Comparison of ENCODE assay signal across 2 cellular contexts in the genomic region with DNA sequence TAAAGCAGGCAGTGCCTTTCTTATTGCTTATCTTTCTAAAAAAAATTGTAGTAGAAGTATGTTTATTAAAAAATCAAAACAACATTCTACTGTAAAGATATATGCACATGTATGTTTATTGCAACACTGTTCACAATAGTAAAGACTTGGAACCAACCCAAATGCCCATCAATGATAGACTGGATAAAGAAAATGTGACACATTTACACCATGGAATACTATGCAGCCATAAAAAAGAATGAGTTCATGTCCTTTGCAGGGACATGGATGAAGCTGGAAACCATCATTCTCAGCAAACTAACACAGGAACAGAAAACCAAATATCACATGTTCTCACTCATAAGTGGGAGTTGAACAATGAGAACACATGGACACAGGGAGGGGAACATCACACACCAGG. TPM values are rescaled to one million over a fixed set of nuclear protein-coding genes. Genes with fewer than 3 reads are reported as not detected.
A peak's percentile ranks its signal among the peaks of the same experiment; 100 is the strongest.
DNase-seq lines count a peak whose midpoint lies in the region; ATAC-seq, FAIRE-seq and TF ChIP-seq lines count a peak whose summit lies in the region.
"Not testable (repeated sequence)": the region's sequence is repeated elsewhere in the genome, so short reads cannot be mapped to it uniquely, and the experiment has no call there.

No MANE protein-coding gene starts in this region.

- H3K9ac ChIP-seq in K562 (ENCODE audit: insufficient read depth in 1 of 2, low read depth in 2 of 2, low read length in 2 of 2) = not testable (repeated sequence)

- intact Hi-C loops in K562 (cut with micrococcal nuclease) = not testable (repeated sequence)

- not testable (repeated sequence) for H3K9me1 ChIP-seq in K562 (ENCODE audit: control insufficient read depth, insufficient read depth, low read length)

- not testable (repeated sequence) for FAIRE-seq in K562 (lab: Jason Lieb, UNC)

- TF ChIP-seq CTCF in HEK293 (tag by site-specific recombination; IDR thresholded peaks at IDR 0.05); K562 (IDR thresholded peaks at IDR 0.05 in 2 of 3, conservative IDR thresholded peaks at IDR 0.05 in 1 of 3; ENCODE audit: insufficient read depth in 2 of 3, low read depth in 1 of 3, low read length in 3 of 3): not testable (repeated sequence)

- H3K4me1 ChIP-seq in HEK293 (ENCODE audit: control insufficient read depth, insufficient read depth, low read length) = not testable (repeated sequence)
- H3K4me1 ChIP-seq in K562 (replicated peaks in 1 of 2; ENCODE audit: control insufficient read depth in 2 of 2, insufficient read depth in 2 of 2, low read length in 2 of 2) = peaks cover 9 to 13% of the 10 kb centered on the region in 2 experiments

- ATAC-seq in K562 = not testable (repeated sequence)

- H3K36me3 ChIP-seq in HEK293 (ENCODE audit: control insufficient read depth in 2 of 2, insufficient read depth in 1 of 2, low read length in 2 of 2) = peaks cover 21 to 48% of the 10 kb centered on the region in 2 experiments
- H3K36me3 ChIP-seq in K562 (ENCODE audit: control insufficient read depth, insufficient read depth, low read length) = peaks cover 49% of the 10 kb centered on the region; the same call in 2 of the 3 replicates

- H3K4me2 ChIP-seq in K562 (ENCODE audit: insufficient read depth, low read length) = not testable (repeated sequence)

- not testable (repeated sequence) for TF ChIP-seq POLR2A in K562 (conservative IDR thresholded peaks at IDR 0.05)

- TF ChIP-seq RAD21 in K562 (CRISPR knock-in tag; conservative IDR thresholded peaks at IDR 0.05 in 1 of 2, IDR thresholded peaks at IDR 0.05 in 1 of 2) = not testable (repeated sequence)

- not testable (repeated sequence) for H3K27ac ChIP-seq in HEK293 (ENCODE audit: extremely low read depth, low read depth, low read length); K562 (ENCODE audit: extremely low read depth, low read depth, low read length)

- BruUV-seq in K562 (replicated peaks; lab: Mats Ljungman, UMichigan) = TSS peak; percentile 8

- DNase-seq in K562 (ENCODE audit: extremely low read depth in 1 of 4, low spot score in 3 of 4) = not testable (repeated sequence)

- TF ChIP-seq EP300 in K562 (IDR thresholded peaks at IDR 0.05; ENCODE audit: low read length) = not testable (repeated sequence)

- H3K27me3 ChIP-seq in K562 (ENCODE audit: control insufficient read depth in 2 of 2, insufficient read depth in 2 of 2, low read length in 2 of 2) = not testable (repeated sequence)

- POLR2A ChIA-PET in HEK293 (lab: Yijun Ruan, JAX) = interaction anchor here (0.6 kb wide), 1 partner anchor 40 kb away, joined by 3 read pairs; a partner anchor contains a TSS
- POLR2A ChIA-PET in K562 (lab: Yijun Ruan, JAX) = interaction anchor here (0.6 to 1.3 kb wide), 5 partner anchors 9 to 290 kb away, joined by 3 to 6 read pairs (median 3); no protein-coding TSS in a partner anchor

- not testable (repeated sequence) for H3K4me3 ChIP-seq in HEK293 (ENCODE audit: low read depth, low read length); K562

- H3K79me2 ChIP-seq in K562 (ENCODE audit: control insufficient read depth, insufficient read depth, low read length) = not testable (repeated sequence)

- in situ Hi-C loops in K562 (cut with MboI) = not testable (repeated sequence)

- not testable (repeated sequence) for H2AFZ ChIP-seq in K562 (ENCODE audit: low read depth, low read length)

- H3K9me3 ChIP-seq in HEK293 (ENCODE audit: control insufficient read depth, insufficient read depth, low read depth, low read length); K562 (replicated peaks; ENCODE audit: control insufficient read depth, insufficient read depth, low read depth, low read length): not testable (repeated sequence)

- CTCF ChIA-PET in HEK293 (lab: Yijun Ruan, JAX) = interaction anchor here (0.6 to 1.0 kb wide), 3 partner anchors 240 to 1272 kb away, joined by 3 read pairs; no protein-coding TSS in a partner anchor
- CTCF ChIA-PET in K562 (lab: Yijun Ruan, JAX; ENCODE audit: low intra/inter-chr PET ratio) = not testable (repeated sequence)

- not testable (repeated sequence) for H4K20me1 ChIP-seq in K562 (replicated peaks; ENCODE audit: control insufficient read depth, insufficient read depth, low read length)

TF ChIP-seq in HEK293, 187 proteins besides CTCF, POLR2A, EP300 and RAD21:
- TF ChIP-seq ZNF146 (tag by site-specific recombination; IDR thresholded peaks at IDR 0.05) = peak; percentile 84

TF ChIP-seq in K562, 482 proteins besides CTCF, POLR2A, EP300 and RAD21:
- TF ChIP-seq BCOR (IDR thresholded peaks at IDR 0.05) (0 out of 2 replicates have a peak, but pooled peaks have one; percentile 12), ZNF146 (CRISPR knock-in tag; IDR thresholded peaks at IDR 0.05; ENCODE audit: unreplicated experiment) (peak; percentile 72)

RNA-seq across cellular contexts. Expression of a gene that starts 39.7 kb away (rescaled TPM):
- total RNA-seq in K562 (2011; cell fraction: chromatin; rRNA removed; ENCODE audit: low replicate concordance) = 9.2 and 9.3 TPM in 2 replicates
- total RNA-seq in K562 (2011; cell fraction: nucleolus; rRNA removed) = 6.8 and 8.0 TPM in 2 replicates
- total RNA-seq in K562 (2011; cell fraction: nucleoplasm; rRNA removed) = 6.2 and 9.8 TPM in 2 replicates
- total RNA-seq in K562 (2014; rRNA removed) (1.3 and 1.5 TPM in 2 replicates), K562 (2014; rRNA removed; fragmentation: Illumina TruSeq; extraction: Trizol) (1.6 and 2.4 TPM in 2 replicates), K562 (2015; rRNA removed; fragmentation: Illumina TruSeq; extraction: Trizol) (3.3 and 4.0 TPM in 2 replicates), K562 (2021) (1.9 and 2.0 TPM in 2 replicates)
- polyA plus RNA-seq in K562 (2011; rRNA removed) (5.0 and 8.0 TPM in 2 replicates), K562 (2014; fragmentation: Illumina TruSeq; extraction: Trizol) (1.9 and 2.3 TPM in 2 replicates), K562 (2014; fragmentation: Nextera tagmentation; extraction: Ambion mirVana) (1 to 10 TPM; 1.8 to 1.9 TPM), K562 (2014; rRNA removed) (2.8 and 3.5 TPM in 2 replicates)
- polyA plus RNA-seq in K562 (2011; cell fraction: cytosol; rRNA removed) = 3.3 and 5.8 TPM in 2 replicates
- 3.6 and 5.0 TPM in 2 replicates for polyA plus RNA-seq in K562 (2011; cell fraction: nucleus; rRNA removed)
- polyA plus RNA-seq in K562 (2012) = 3.2 and 3.5 TPM in 2 replicates
- polyA minus RNA-seq in K562 (2011; rRNA and poly(A)+ RNA removed) = 3.4 and 4.8 TPM in 2 replicates
- 1.5 and 3.3 TPM in 2 replicates for polyA minus RNA-seq in K562 (2011; cell fraction: cytosol; rRNA and poly(A)+ RNA removed)
- 2.0 and 2.4 TPM in 2 replicates for polyA minus RNA-seq in K562 (2011; cell fraction: nucleus; rRNA and poly(A)+ RNA removed)

RNA-seq across cellular contexts. Expression of a gene that starts 40.1 kb away (rescaled TPM):
- 32.9 and 35.9 TPM in 2 replicates for total RNA-seq in K562 (2011; cell fraction: chromatin; rRNA removed; ENCODE audit: low replicate concordance)
- 16.1 and 18.0 TPM in 2 replicates for total RNA-seq in K562 (2011; cell fraction: nucleolus; rRNA removed)
- 22.4 and 25.4 TPM in 2 replicates for total RNA-seq in K562 (2011; cell fraction: nucleoplasm; rRNA removed)
- total RNA-seq in K562 (2014; rRNA removed) = 10.9 and 13.0 TPM in 2 replicates
- total RNA-seq in K562 (2014; rRNA removed; fragmentation: Illumina TruSeq; extraction: Trizol) = 13.5 and 13.9 TPM in 2 replicates
- 12.3 and 13.1 TPM in 2 replicates for total RNA-seq in K562 (2015; rRNA removed; fragmentation: Illumina TruSeq; extraction: Trizol)
- 16.1 and 17.2 TPM in 2 replicates for total RNA-seq in K562 (2021)
- 14.0 and 15.3 TPM in 2 replicates for polyA plus RNA-seq in K562 (2011; rRNA removed)
- polyA plus RNA-seq in K562 (2011; cell fraction: cytosol; rRNA removed) = 11.5 and 14.7 TPM in 2 replicates
- polyA plus RNA-seq in K562 (2011; cell fraction: nucleus; rRNA removed) = 22.4 and 24.0 TPM in 2 replicates
- polyA plus RNA-seq in K562 (2012) = 12.9 and 19.1 TPM in 2 replicates
- 21.7 and 24.2 TPM in 2 replicates for polyA plus RNA-seq in K562 (2014; fragmentation: Illumina TruSeq; extraction: Trizol)
- 1 to 10 TPM; 4.8 to 6.4 TPM for polyA plus RNA-seq in K562 (2014; fragmentation: Nextera tagmentation; extraction: Ambion mirVana)
- polyA plus RNA-seq in K562 (2014; rRNA removed) = 14.0 and 14.5 TPM in 2 replicates
- 10.0 and 11.0 TPM in 2 replicates for polyA minus RNA-seq in K562 (2011; rRNA and poly(A)+ RNA removed)
- polyA minus RNA-seq in K562 (2011; cell fraction: cytosol; rRNA and poly(A)+ RNA removed) = 6.8 and 8.6 TPM in 2 replicates
- 11.8 and 14.1 TPM in 2 replicates for polyA minus RNA-seq in K562 (2011; cell fraction: nucleus; rRNA and poly(A)+ RNA removed)

RNA-seq across cellular contexts. Expression of a gene that starts 56.1 kb away (rescaled TPM):
- 19.2 and 43.1 TPM in 2 replicates for total RNA-seq in K562 (2011; cell fraction: chromatin; rRNA removed; ENCODE audit: low replicate concordance)
- total RNA-seq in K562 (2011; cell fraction: nucleolus; rRNA removed) = 12.0 and 14.1 TPM in 2 replicates
- total RNA-seq in K562 (2011; cell fraction: nucleoplasm; rRNA removed) = 25.6 and 32.9 TPM in 2 replicates
- 37.3 and 37.5 TPM in 2 replicates for total RNA-seq in K562 (2014; rRNA removed)
- 42.8 and 50.8 TPM in 2 replicates for total RNA-seq in K562 (2014; rRNA removed; fragmentation: Illumina TruSeq; extraction: Trizol)
- 38.6 and 45.5 TPM in 2 replicates for total RNA-seq in K562 (2015; rRNA removed; fragmentation: Illumina TruSeq; extraction: Trizol)
- total RNA-seq in K562 (2021) = 28.5 and 30.0 TPM in 2 replicates
- 28.5 and 35.1 TPM in 2 replicates for polyA plus RNA-seq in K562 (2011; rRNA removed)
- polyA plus RNA-seq in K562 (2011; cell fraction: cytosol; rRNA removed) = 10.9 and 16.7 TPM in 2 replicates
- 18.9 and 21.9 TPM in 2 replicates for polyA plus RNA-seq in K562 (2011; cell fraction: nucleus; rRNA removed)
- 19.3 and 25.3 TPM in 2 replicates for polyA plus RNA-seq in K562 (2012)
- 42.1 and 47.0 TPM in 2 replicates for polyA plus RNA-seq in K562 (2014; fragmentation: Illumina TruSeq; extraction: Trizol)
- polyA plus RNA-seq in K562 (2014; fragmentation: Nextera tagmentation; extraction: Ambion mirVana) = 10 to 100 TPM; 10.6 to 13.0 TPM
- polyA plus RNA-seq in K562 (2014; rRNA removed) = 36.6 and 40.6 TPM in 2 replicates
- polyA minus RNA-seq in K562 (2011; rRNA and poly(A)+ RNA removed) = 24.9 and 30.1 TPM in 2 replicates
- polyA minus RNA-seq in K562 (2011; cell fraction: cytosol; rRNA and poly(A)+ RNA removed) = 9.1 and 14.6 TPM in 2 replicates
- 14.9 and 28.0 TPM in 2 replicates for polyA minus RNA-seq in K562 (2011; cell fraction: nucleus; rRNA and poly(A)+ RNA removed)
